In the genomic region with DNA sequence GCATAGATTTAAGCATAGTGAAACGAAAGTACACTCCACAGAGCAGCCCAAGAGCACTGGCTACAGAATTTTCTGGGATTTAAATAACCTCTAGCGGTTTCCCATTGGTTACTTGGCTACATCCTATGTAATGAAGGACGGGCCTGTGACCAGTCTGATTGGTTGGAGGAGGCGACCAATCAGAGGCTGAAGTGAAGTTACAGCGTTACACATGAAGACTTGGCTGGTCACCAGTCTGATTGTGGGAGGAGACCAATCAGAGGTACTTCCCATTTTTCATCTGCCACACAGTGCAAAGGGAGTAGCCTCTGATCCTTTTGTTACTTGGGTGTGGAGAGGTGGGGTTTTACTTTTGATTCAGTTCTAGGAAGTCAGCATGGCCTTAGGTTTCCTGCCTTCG, we compare ENCODE assay signal across 25 cellular contexts.
DNase-seq lines count a peak whose midpoint lies in the region; ATAC-seq, FAIRE-seq and TF ChIP-seq lines count a peak whose summit lies in the region.
"Had no signal": no experiment of that assay in that cellular context is flagged by ENCODE, and none has a peak within 500 bp of the region (broad histone marks: within the 10 kb centered on the region; RNA-seq: fewer than 3 reads in every experiment).

No MANE protein-coding gene starts in this region.

- H3K4me1 Mint-ChIP-seq in activated CD8-positive, alpha-beta memory T cell treated with anti-CD3 and anti-CD28 coated beads, Interleukin-2, amount 10 ng/mL, durations not matched to agents 7 days and 5 days, result no peaks in the 10 kb centered on the region
- H3K4me1 Mint-ChIP-seq: activated B cell treated with CpG ODN at 0.5 μM for 24 hours; CD4-positive, alpha-beta memory T cell; H9; neural progenitor cell had no signal

- H3K36me3 ChIP-seq in MG63 (no peaks in the 10 kb centered on the region), tibial nerve (no peaks in the 10 kb centered on the region)
- H3K36me3 ChIP-seq: neural progenitor cell, spleen, suprapubic skin had no signal

- FAIRE-seq in RCC 7860 (lab: Jason Lieb, UNC), result no peak
- FAIRE-seq: endothelial cell of umbilical vein had no signal

- H3K27ac ChIP-seq in tibial nerve, result no peak overlapping the region
- H3K27ac ChIP-seq: neural progenitor cell, spleen, suprapubic skin had no signal

- DNase-seq in NCI-H82 (lab: John Stamatoyannopoulos, UW) (peak; percentile 10), NCI-H82 treated with DMSO at 0.1 percent for 48 hours (lab: John Stamatoyannopoulos, UW; ENCODE audit: unreplicated experiment) (no peak), MG63 (peak; percentile 14), RPMI8226 (peak; percentile 17), tibial nerve (ENCODE audit: low spot score in 2 of 2) (no peak), RCC 7860 (ENCODE audit: low spot score) (no peak), Right ventricle myocardium inferior (ENCODE audit: missing footprints) (no peak)
- DNase-seq in activated CD8-positive, alpha-beta memory T cell treated with anti-CD3 and anti-CD28 coated beads, Interleukin-2, amount 10 ng/mL, durations not matched to agents 7 days and 5 days, result no peak
- DNase-seq: 8988T; activated B cell treated with CpG ODN at 0.5 μM for 24 hours; activated naive CD4-positive, alpha-beta T cell treated with Interleukin-2 at 50 U/mL for 16 hours; CD4-positive, alpha-beta memory T cell; H9; hippocampal formation; mesenchymal stem cell; NCI-H1105 treated with DMSO at 0.1 percent for 48 hours; NCI-H1930; NCI-H526 treated with DMSO at 0.1 percent for 48 hours; right cardiac atrium; spleen; stimulated activated CD4-positive, alpha-beta T cell treated with anti-CD3 and anti-CD28 coated beads, Interleukin-2, amount 100 ng/mL, for 48 hours had no signal

- H3K36me3 Mint-ChIP-seq in activated CD8-positive, alpha-beta memory T cell treated with anti-CD3 and anti-CD28 coated beads, Interleukin-2, amount 10 ng/mL, durations not matched to agents 7 days and 5 days, result no peaks in the 10 kb centered on the region
- H3K36me3 Mint-ChIP-seq: CD4-positive, alpha-beta memory T cell; neural progenitor cell had no signal

- no peak for TF ChIP-seq EP300 in tibial nerve (IDR thresholded peaks at IDR 0.05)

- H3K4me3 ChIP-seq in MG63 (no peak overlapping the region), tibial nerve (no peak overlapping the region)
- H3K4me3 ChIP-seq: neural progenitor cell, spleen, suprapubic skin had no signal

- H3K9me3 Mint-ChIP-seq in activated CD8-positive, alpha-beta memory T cell treated with anti-CD3 and anti-CD28 coated beads, Interleukin-2, amount 10 ng/mL, durations not matched to agents 7 days and 5 days (ENCODE audit: low read depth), result no peaks in the 10 kb centered on the region
- H3K9me3 Mint-ChIP-seq: neural progenitor cell; T-helper 2 cell treated with Interferon-gamma antibody and Interleukin-4, amounts not matched to agents 5 μg/mL and 100 μg/mL, for 36 hours had no signal

- ATAC-seq in activated CD8-positive, alpha-beta memory T cell treated with anti-CD3 and anti-CD28 coated beads, Interleukin-2, amount 10 ng/mL, durations not matched to agents 7 days and 5 days, result no peak
- ATAC-seq in Right ventricle myocardium inferior, result no peak
- ATAC-seq: right cardiac atrium had no signal

- 84 to 89% methylated on average over 6 of the region's 6 CpGs for WGBS in tibial nerve, 2 donors

- peaks cover 2% of the 10 kb centered on the region for H3K27me3 Mint-ChIP-seq in activated CD8-positive, alpha-beta memory T cell treated with anti-CD3 and anti-CD28 coated beads, Interleukin-2, amount 10 ng/mL, durations not matched to agents 7 days and 5 days
- H3K27me3 Mint-ChIP-seq: activated B cell treated with CpG ODN at 0.5 μM for 24 hours had no signal

- H3K27ac Mint-ChIP-seq in activated CD8-positive, alpha-beta memory T cell treated with anti-CD3 and anti-CD28 coated beads, Interleukin-2, amount 10 ng/mL, durations not matched to agents 7 days and 5 days, result no peak overlapping the region
- H3K27ac Mint-ChIP-seq: activated B cell treated with CpG ODN at 0.5 μM for 24 hours; CD4-positive, alpha-beta memory T cell; H9; neural progenitor cell; T-helper 2 cell treated with Interferon-gamma antibody and Interleukin-4, amounts not matched to agents 5 μg/mL and 100 μg/mL, for 36 hours had no signal

- no peak for TF ChIP-seq CTCF in tibial nerve (IDR thresholded peaks at IDR 0.05)

- no peak overlapping the region for H3K4me3 Mint-ChIP-seq in activated CD8-positive, alpha-beta memory T cell treated with anti-CD3 and anti-CD28 coated beads, Interleukin-2, amount 10 ng/mL, durations not matched to agents 7 days and 5 days
- H3K4me3 Mint-ChIP-seq: activated B cell treated with CpG ODN at 0.5 μM for 24 hours; CD4-positive, alpha-beta memory T cell; H9; neural progenitor cell; T-helper 2 cell treated with Interferon-gamma antibody and Interleukin-4, amounts not matched to agents 5 μg/mL and 100 μg/mL, for 36 hours had no signal

- peaks cover 4% of the 10 kb centered on the region; the same call in 1 of the 2 replicates for H3K27me3 ChIP-seq in MG63
- no peaks in the 10 kb centered on the region for H3K27me3 ChIP-seq in tibial nerve
- H3K27me3 ChIP-seq: neural progenitor cell, spleen, suprapubic skin had no signal

- no peaks in the 10 kb centered on the region for H3K4me1 ChIP-seq in tibial nerve
- H3K4me1 ChIP-seq: neural progenitor cell, spleen, suprapubic skin had no signal

- intact Hi-C loops in Right ventricle myocardium inferior (cut with DNase I), result no loop called here

- CTCF ChIA-PET in activated CD8-positive, alpha-beta memory T cell treated with anti-CD3 and anti-CD28 coated beads, Interleukin-2, amount 10 ng/mL, durations not matched to agents 7 days and 5 days (lab: Charles Lee), result no interaction called here

- H3K9me3 ChIP-seq in MG63, result no peaks in the 10 kb centered on the region
- H3K9me3 ChIP-seq in tibial nerve, result no peaks in the 10 kb centered on the region
- H3K9me3 ChIP-seq: suprapubic skin had no signal

- TF ChIP-seq POLR2A in tibial nerve (IDR thresholded peaks at IDR 0.05), result no peak

Comparison
In these comparisons a context has a peak if more than half of its experiments do, and no peak if none do; other contexts are left out.
1. DNase-seq: peak in NCI-H82 (single experiment), MG63 (single experiment) and RPMI8226 (single experiment); none in NCI-H82 treated with DMSO at 0.1 percent for 48 hours (single experiment), activated CD8-positive, alpha-beta memory T cell treated with anti-CD3 and anti-CD28 coated beads, Interleukin-2, amount 10 ng/mL, durations not matched to agents 7 days and 5 days (single experiment), tibial nerve (0 of 2), RCC 7860 (single experiment) and Right ventricle myocardium inferior (single experiment).